In the genomic region with DNA sequence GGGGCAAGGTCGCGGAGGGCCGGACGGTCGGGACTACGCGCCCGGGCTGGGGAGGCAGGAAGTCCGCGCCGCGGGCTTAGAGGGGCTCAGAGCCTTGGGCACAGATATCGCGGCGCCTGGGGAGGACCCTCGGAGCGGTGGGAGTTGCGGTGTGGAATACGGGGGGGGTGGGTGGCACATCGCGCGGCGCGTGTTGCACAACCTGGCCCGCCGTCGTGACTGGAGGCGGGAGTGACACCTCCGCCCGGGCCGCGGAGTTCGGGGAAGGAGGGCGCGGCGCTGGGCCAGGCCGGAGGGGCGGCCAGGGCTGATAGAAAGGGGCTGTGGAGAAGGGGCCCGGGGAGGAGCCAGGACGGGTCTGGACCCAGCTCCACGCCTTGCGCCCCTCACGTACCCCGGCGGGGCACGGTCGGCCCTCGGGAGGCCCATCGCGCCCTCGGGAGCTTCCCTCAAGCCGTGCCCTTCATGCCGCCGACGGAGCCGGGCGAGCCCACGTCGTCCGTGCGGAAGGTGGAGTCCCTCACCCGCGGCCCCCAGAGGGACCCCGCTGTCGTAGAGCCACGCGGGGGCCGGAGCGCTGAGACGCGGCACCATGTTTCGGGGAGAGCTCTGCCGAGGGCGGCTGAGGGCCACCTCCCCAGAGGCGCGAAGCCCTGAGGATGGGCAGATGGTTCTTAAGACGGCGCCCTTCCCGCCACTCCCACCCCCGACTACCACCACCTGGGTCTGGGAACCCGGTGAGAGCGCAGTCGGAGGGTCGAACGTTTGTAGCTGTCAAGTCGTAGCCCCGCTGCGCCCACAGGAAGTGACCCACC, we compare ENCODE assay signal across 9 cellular contexts. TPM values are rescaled to one million over a fixed set of nuclear protein-coding genes. Genes with fewer than 3 reads are reported as not detected.
DNase-seq lines count a peak whose midpoint lies in the region; ATAC-seq lines count a peak whose summit lies in the region.
"Had no signal": no experiment of that assay in that cellular context is flagged by ENCODE, and none has a peak within 500 bp of the region (broad histone marks: within the 10 kb centered on the region; RNA-seq: fewer than 3 reads in every experiment).

No MANE protein-coding gene starts in this region.

- ATAC-seq in HG03095 (IDR thresholded peaks at IDR 0.05; ENCODE audit: unreplicated experiment) = peak; percentile 5

- intact Hi-C loops in posterior vena cava (cut with DNase I) = loop anchor here in 1 of 2 donors (10.0 kb wide), 1 partner anchor 409 kb away; no protein-coding TSS in a partner anchor

- peak; percentile 69 for DNase-seq in GM03348 (ENCODE audit: low spot score)
- peak; percentile 46 for DNase-seq in activated T-cell treated with anti-CD3 and anti-CD28 coated beads for 4 hours
- DNase-seq in germinal center (ENCODE audit: low spot score) = peak; percentile 29
- peak; percentile 85 for DNase-seq in posterior vena cava (ENCODE audit: low spot score)
- DNase-seq in HPDE6-E6E7 (ENCODE audit: extremely low spot score) = no peak
- DNase-seq in anterior cingulate cortex (lab: John Stamatoyannopoulos, UW) = no peak
- no peak for DNase-seq in AML-193 (lab: John Stamatoyannopoulos, UW)

RNA-seq across cellular contexts. Expression of a gene that starts 0.7 kb away (rescaled TPM):
- total RNA-seq in posterior vena cava = 10 to 100 TPM; 11.5 to 21.8 TPM

RNA-seq across cellular contexts. Expression of a gene that starts 35.7 kb away (rescaled TPM):
- total RNA-seq in posterior vena cava = under 1 TPM; 0.38 to 0.74 TPM
- total RNA-seq: RPMI7951 had no signal

Comparison
In these comparisons a context has a peak if more than half of its experiments do, and no peak if none do; other contexts are left out.
1. DNase-seq: peak in GM03348 (single experiment), activated T-cell treated with anti-CD3 and anti-CD28 coated beads for 4 hours (single experiment), germinal center (single experiment) and posterior vena cava (single experiment); none in HPDE6-E6E7 (single experiment), anterior cingulate cortex (0 of 58) and AML-193 (0 of 2).